8 cellular contexts compared by ENCODE assay signal in genomic region chr17:65477600-65477999, GRCh38.
"Had no signal": no experiment of that assay in that cellular context is flagged by ENCODE, and none has a peak within 500 bp of the region (broad histone marks: within the 10 kb centered on the region; RNA-seq: fewer than 3 reads in every experiment).

No MANE protein-coding gene starts in this region.

- H3K27ac ChIP-seq: GM23248, KMS-11 had no signal

- H3K4me1 ChIP-seq: HAP-1 had no signal

- H3K4me2 ChIP-seq: KMS-11 had no signal

- H3K4me3 ChIP-seq: GM23248, HAP-1 had no signal

- DNase-seq: GM23248, GOT3, H7, IMR-90, KBM-7 had no signal

- H3K9me3 ChIP-seq: HAP-1 had no signal

- H2AFZ ChIP-seq: GM23248 had no signal

- H3K9ac ChIP-seq: GM23248, KMS-11 had no signal

- H3K36me3 ChIP-seq: HAP-1 had no signal

- ATAC-seq: HCT116 had no signal
